17 cellular contexts compared by ENCODE assay signal in the genomic region with DNA sequence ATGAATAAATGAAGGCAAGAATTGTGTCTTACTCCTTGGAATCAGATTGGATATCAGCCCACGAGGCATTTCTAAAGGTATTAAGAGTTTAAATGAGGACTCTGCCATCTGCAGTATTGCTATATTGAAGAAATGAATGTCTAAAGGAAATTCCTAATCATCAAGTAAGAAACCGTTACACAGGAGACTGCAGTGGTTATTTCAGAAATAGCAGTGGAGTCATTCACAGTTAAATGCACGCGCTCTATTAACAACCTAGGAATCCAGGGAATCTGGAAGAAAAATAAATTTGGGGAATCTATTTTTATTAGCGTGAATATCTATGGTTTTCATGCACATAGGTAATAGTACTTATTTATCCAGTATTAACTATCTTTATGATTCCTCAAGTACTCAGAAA.
A peak's percentile ranks its signal among the peaks of the same experiment; 100 is the strongest.
DNase-seq lines count a peak whose midpoint lies in the region; ATAC-seq and TF ChIP-seq lines count a peak whose summit lies in the region.
"Had no signal": no experiment of that assay in that cellular context is flagged by ENCODE, and none has a peak within 500 bp of the region (broad histone marks: within the 10 kb centered on the region; RNA-seq: fewer than 3 reads in every experiment).

No MANE protein-coding gene starts in this region.

- intact Hi-C loops in IMR-90 (cut with micrococcal nuclease): no loop called here
- intact Hi-C loops in CD4-positive, alpha-beta T cell (cut with DNase I, micrococcal nuclease): no loop called here

- H2BK20ac ChIP-seq in IMR-90 (ENCODE audit: low read depth, low read length): peak overlapping the region; percentile 96; the same call in 1 of the 2 replicates

- H2BK15ac ChIP-seq in IMR-90 (ENCODE audit: low read depth, low read length): 0 out of 3 replicates have a peak overlapping the region, but pooled peaks have one; percentile 95

- H3K4ac ChIP-seq in IMR-90 (ENCODE audit: low read depth, low read length): peak overlapping the region; percentile 94; the same call in 1 of the 2 replicates

- no CpG with 5 or more reads among the region's 5 CpGs for WGBS in IMR-90 (ENCODE audit: extremely low coverage in 2 of 2, insufficient read length in 1 of 2), 2 experiments

- H2AK9ac ChIP-seq in IMR-90 (replicated peaks; ENCODE audit: low read depth, low read length, poor library complexity): no peak overlapping the region

- H3K9ac ChIP-seq in IMR-90 (ENCODE audit: low read depth, low read length): no peak overlapping the region
- H3K9ac ChIP-seq: BLaER1 had no signal

- H2BK120ac ChIP-seq in IMR-90 (ENCODE audit: low read depth, low read length): peak overlapping the region; percentile 95; the same call in 1 of the 2 replicates

- no peak for TF ChIP-seq RAD21 in IMR-90 (IDR thresholded peaks at IDR 0.05; ENCODE audit: low read length)

- H3K4me1 Mint-ChIP-seq in chondrocyte (ENCODE audit: low read depth): peaks cover 6% of the 10 kb centered on the region
- H3K4me1 Mint-ChIP-seq in activated CD8-positive, alpha-beta T cell treated with anti-CD3 and anti-CD28 coated beads, Interleukin-2, amount 10 ng/mL, durations not matched to agents 7 days and 5 days (ENCODE audit: low read depth): no peaks in the 10 kb centered on the region
- no peaks in the 10 kb centered on the region for H3K4me1 Mint-ChIP-seq in CD4-positive, alpha-beta T cell (ENCODE audit: low read depth)
- H3K4me1 Mint-ChIP-seq: CD4-positive, alpha-beta memory T cell had no signal

- no peaks in the 10 kb centered on the region for H3K27me3 Mint-ChIP-seq in chondrocyte (ENCODE audit: low read depth)
- no peaks in the 10 kb centered on the region for H3K27me3 Mint-ChIP-seq in activated CD8-positive, alpha-beta T cell treated with anti-CD3 and anti-CD28 coated beads, Interleukin-2, amount 10 ng/mL, durations not matched to agents 7 days and 5 days (ENCODE audit: low read depth)
- peaks cover 26% of the 10 kb centered on the region for H3K27me3 Mint-ChIP-seq in CD4-positive, alpha-beta T cell

- H3K18ac ChIP-seq in IMR-90 (ENCODE audit: low read depth, low read length): no peak overlapping the region

- no peaks in the 10 kb centered on the region for H3K9me3 Mint-ChIP-seq in chondrocyte (ENCODE audit: low read depth)
- no peaks in the 10 kb centered on the region for H3K9me3 Mint-ChIP-seq in activated CD8-positive, alpha-beta T cell treated with anti-CD3 and anti-CD28 coated beads, Interleukin-2, amount 10 ng/mL, durations not matched to agents 7 days and 5 days (ENCODE audit: insufficient read depth)
- H3K9me3 Mint-ChIP-seq in CD4-positive, alpha-beta T cell: no peaks in the 10 kb centered on the region
- H3K9me3 Mint-ChIP-seq: CD4-positive, alpha-beta memory T cell had no signal

- no peak overlapping the region for H2AK5ac ChIP-seq in IMR-90 (ENCODE audit: low read depth, low read length)

- H3K9me1 ChIP-seq in IMR-90 (ENCODE audit: insufficient read depth, low read length): 0 out of 2 replicates have a peak, but pooled peaks cover 4% of the 10 kb centered on the region

- TF ChIP-seq CTCF in IMR-90 (conservative IDR thresholded peaks at IDR 0.05; ENCODE audit: low read depth, low read length) (no peak), chondrocyte (IDR thresholded peaks at IDR 0.05) (no peak)
- no peak for TF ChIP-seq CTCF in CD4-positive, alpha-beta T cell (IDR thresholded peaks at IDR 0.05)

- no peaks in the 10 kb centered on the region for H3K36me3 Mint-ChIP-seq in chondrocyte (ENCODE audit: low read depth)
- H3K36me3 Mint-ChIP-seq in activated CD8-positive, alpha-beta T cell treated with anti-CD3 and anti-CD28 coated beads, Interleukin-2, amount 10 ng/mL, durations not matched to agents 7 days and 5 days (ENCODE audit: low read depth): no peaks in the 10 kb centered on the region
- H3K36me3 Mint-ChIP-seq in CD4-positive, alpha-beta T cell (ENCODE audit: low read depth): no peaks in the 10 kb centered on the region
- H3K36me3 Mint-ChIP-seq: CD4-positive, alpha-beta memory T cell had no signal

- ATAC-seq in IMR-90 (ENCODE audit: low read depth): peak; percentile 49
- ATAC-seq in activated CD8-positive, alpha-beta T cell treated with anti-CD3 and anti-CD28 coated beads, Interleukin-2, amount 10 ng/mL, durations not matched to agents 7 days and 5 days: no peak
- ATAC-seq in HG03280 (IDR thresholded peaks at IDR 0.05; ENCODE audit: unreplicated experiment): no peak
- ATAC-seq in CD4-positive, alpha-beta T cell (ENCODE audit: poor library complexity): no peak
- ATAC-seq: K562, Panc1 had no signal

- H3K14ac ChIP-seq in IMR-90 (replicated peaks; ENCODE audit: low read depth, low read length): no peak overlapping the region; the same call in 1 of the 2 replicates

- peak overlapping the region in 1 of 2 experiments; percentile 88; a peak in 1 of 4 replicates for H4K8ac ChIP-seq in IMR-90 (ENCODE audit: low read depth in 2 of 2, low read length in 2 of 2)

- no peak overlapping the region for H3K27ac Mint-ChIP-seq in chondrocyte (ENCODE audit: unreplicated experiment)
- H3K27ac Mint-ChIP-seq in activated CD8-positive, alpha-beta T cell treated with anti-CD3 and anti-CD28 coated beads, Interleukin-2, amount 10 ng/mL, durations not matched to agents 7 days and 5 days: no peak overlapping the region
- no peak overlapping the region for H3K27ac Mint-ChIP-seq in CD4-positive, alpha-beta T cell
- H3K27ac Mint-ChIP-seq: CD4-positive, alpha-beta memory T cell had no signal

- H3K23ac ChIP-seq in IMR-90 (ENCODE audit: low read depth, low read length): no peak overlapping the region

- H3K4me3 Mint-ChIP-seq in chondrocyte (ENCODE audit: unreplicated experiment): peak overlapping the region; percentile 33
- H3K4me3 Mint-ChIP-seq in activated CD8-positive, alpha-beta T cell treated with anti-CD3 and anti-CD28 coated beads, Interleukin-2, amount 10 ng/mL, durations not matched to agents 7 days and 5 days: no peak overlapping the region
- H3K4me3 Mint-ChIP-seq in CD4-positive, alpha-beta T cell: no peak overlapping the region
- H3K4me3 Mint-ChIP-seq: CD4-positive, alpha-beta memory T cell had no signal

- no TSS peak for BruUV-seq in IMR-90 (replicated peaks; lab: Mats Ljungman, UMichigan)

- H3K27ac ChIP-seq in IMR-90 (ENCODE audit: insufficient read depth, low read length): no peak overlapping the region
- no peak overlapping the region for H3K27ac ChIP-seq in CD4-positive, alpha-beta T cell (ENCODE audit: low read depth, low read length)
- H3K27ac ChIP-seq: BLaER1 had no signal

- H2BK5ac ChIP-seq in IMR-90 (ENCODE audit: low read depth, low read length, poor library complexity, severe bottlenecking): peak overlapping the region; percentile 98

- CTCF ChIA-PET in IMR-90 (lab: Yijun Ruan, JAX): interaction anchor here (0.9 kb wide), 1 partner anchor 28 kb away, joined by 3 read pairs; no protein-coding TSS in a partner anchor
- CTCF ChIA-PET in activated CD8-positive, alpha-beta T cell treated with anti-CD3 and anti-CD28 coated beads, Interleukin-2, amount 10 ng/mL, durations not matched to agents 7 days and 5 days (lab: Charles Lee): no interaction called here
- CTCF ChIA-PET in CD4-positive, alpha-beta T cell (lab: Charles Lee): no interaction called here

- dilution Hi-C loops in IMR-90 (cut with HindIII; ENCODE audit: low sequenced_read_pairs, unreplicated experiment): no loop called here

- no peak overlapping the region; the same call in 1 of the 2 replicates for H3K56ac ChIP-seq in IMR-90 (ENCODE audit: extremely low read depth, insufficient read depth, low read length)

- H3K4me1 ChIP-seq in IMR-90 (ENCODE audit: control insufficient read depth, insufficient read depth, low read length): peaks cover 5% of the 10 kb centered on the region; the same call in 1 of the 2 replicates
- H3K4me1 ChIP-seq: BLaER1 had no signal

- H3K4me3 ChIP-seq in IMR-90 (ENCODE audit: insufficient read depth, low read depth, low read length): no peak overlapping the region
- H3K4me3 ChIP-seq: BLaER1, K562 had no signal

- H3K36me3 ChIP-seq in IMR-90 (ENCODE audit: control insufficient read depth, insufficient read depth, low read length): no peaks in the 10 kb centered on the region
- H3K36me3 ChIP-seq: BLaER1 had no signal

- in situ Hi-C loops in IMR-90 (cut with MboI; ENCODE audit: low sequenced_read_pairs): no loop called here

- POLR2A ChIA-PET in IMR-90 (lab: Charles Lee; ENCODE audit: unreplicated experiment): no interaction called here
- POLR2A ChIA-PET in activated CD8-positive, alpha-beta T cell treated with anti-CD3 and anti-CD28 coated beads, Interleukin-2, amount 10 ng/mL, durations not matched to agents 7 days and 5 days (lab: Charles Lee): no interaction called here
- POLR2A ChIA-PET in CD4-positive, alpha-beta T cell (lab: Charles Lee): no interaction called here

- TF ChIP-seq POLR2A in IMR-90 (IDR thresholded peaks at IDR 0.05; ENCODE audit: low read depth, low read length): no peak

- no peaks in the 10 kb centered on the region for H4K20me1 ChIP-seq in IMR-90 (ENCODE audit: insufficient read depth, low read length)
- H4K20me1 ChIP-seq: BLaER1 had no signal

- peaks cover 6 to 7% of the 10 kb centered on the region in 2 experiments; a peak in 1 of 4 replicates for H3K79me1 ChIP-seq in IMR-90 (ENCODE audit: low read depth in 1 of 2, low read length in 2 of 2)

- H3K9me3 ChIP-seq in IMR-90 (ENCODE audit: control insufficient read depth, insufficient read depth, low read length): no peaks in the 10 kb centered on the region
- no peaks in the 10 kb centered on the region for H3K9me3 ChIP-seq in CD4-positive, alpha-beta T cell (ENCODE audit: control insufficient read depth, low read length)
- H3K9me3 ChIP-seq: BLaER1 had no signal

- H4K5ac ChIP-seq in IMR-90 (ENCODE audit: low read depth, low read length): peak overlapping the region; percentile 13; the same call in 1 of the 2 replicates

- no peak overlapping the region for H2AFZ ChIP-seq in IMR-90 (replicated peaks; ENCODE audit: low read length, poor library complexity)

- peak overlapping the region; percentile 34; the same call in 1 of the 2 replicates for H3K4me2 ChIP-seq in IMR-90 (ENCODE audit: low read depth, low read length)
- H3K4me2 ChIP-seq: BLaER1 had no signal

- no peak overlapping the region for H4K91ac ChIP-seq in IMR-90 (ENCODE audit: insufficient read depth, low read depth, low read length)

- peak; percentile 67 for DNase-seq in IMR-90
- DNase-seq in chondrocyte (ENCODE audit: low spot score): no peak
- DNase-seq in kidney glomerular epithelial cell (lab: John Stamatoyannopoulos, UW): peak; percentile 16
- DNase-seq in activated CD8-positive, alpha-beta T cell treated with anti-CD3 and anti-CD28 coated beads, Interleukin-2, amount 10 ng/mL, durations not matched to agents 7 days and 5 days: no peak
- no peak for DNase-seq in NCI-H1694 (lab: John Stamatoyannopoulos, UW)
- no peak for DNase-seq in CD4-positive, alpha-beta T cell
- DNase-seq: CD4-positive, alpha-beta memory T cell; NCI-H1092; NCI-H1436; NCI-H2029; NCI-H2171; NCI-H524 treated with DMSO at 0.1 percent for 48 hours; SIG-M5 had no signal

- no peaks in the 10 kb centered on the region for H3K27me3 ChIP-seq in IMR-90 (ENCODE audit: control insufficient read depth, insufficient read depth, low read length)
- no peaks in the 10 kb centered on the region for H3K27me3 ChIP-seq in CD4-positive, alpha-beta T cell (ENCODE audit: control insufficient read depth, insufficient read depth, low read length)
- H3K27me3 ChIP-seq: BLaER1 had no signal

TF ChIP-seq in IMR-90, 13 proteins besides CTCF, POLR2A, EP300 and RAD21 (continues in another document):
- no peak for TF ChIP-seq MAZ (IDR thresholded peaks at IDR 0.05; ENCODE audit: borderline replicate concordance, low read depth, low read length)

Comparison
In these comparisons a context has a peak if more than half of its experiments do, and no peak if none do; other contexts are left out.
1. DNase-seq: peak in IMR-90 (single experiment) and kidney glomerular epithelial cell (single experiment); none in chondrocyte (single experiment), activated CD8-positive, alpha-beta T cell treated with anti-CD3 and anti-CD28 coated beads, Interleukin-2, amount 10 ng/mL, durations not matched to agents 7 days and 5 days (single experiment), NCI-H1694 (single experiment) and CD4-positive, alpha-beta T cell (0 of 10).